Comparison of ENCODE assay signal across 27 cellular contexts in the genomic region with DNA sequence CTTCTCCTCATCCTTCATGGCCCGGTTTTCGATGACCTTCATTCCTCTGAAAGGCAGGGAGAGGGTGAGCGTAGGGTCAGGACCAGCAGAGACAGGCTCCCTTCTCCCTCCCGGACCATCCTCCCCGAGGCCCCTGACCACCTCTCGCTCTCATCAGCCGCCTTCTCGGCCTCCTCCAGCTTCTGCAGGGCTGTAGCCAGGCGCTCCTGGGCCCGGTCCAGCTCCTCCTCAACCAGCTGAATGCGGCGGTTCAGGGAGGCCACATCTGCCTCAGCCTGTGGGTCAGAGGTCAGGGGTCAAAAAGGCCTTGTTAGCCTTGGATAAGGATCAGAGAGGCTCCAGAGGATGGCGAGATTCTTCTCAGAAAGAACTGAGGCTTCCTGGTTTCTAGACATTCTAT. TPM values are rescaled to one million over a fixed set of nuclear protein-coding genes. Genes with fewer than 3 reads are reported as not detected.
DNase-seq lines count a peak whose midpoint lies in the region; ATAC-seq, FAIRE-seq and TF ChIP-seq lines count a peak whose summit lies in the region.
"Had no signal": no experiment of that assay in that cellular context is flagged by ENCODE, and none has a peak within 500 bp of the region (broad histone marks: within the 10 kb centered on the region; RNA-seq: fewer than 3 reads in every experiment).

No MANE protein-coding gene starts in this region.

- H3K27me3 Mint-ChIP-seq in astrocyte (ENCODE audit: low read depth, unreplicated experiment), result no peaks in the 10 kb centered on the region
- H3K27me3 Mint-ChIP-seq: activated T-cell treated with anti-CD3 and anti-CD28 coated beads, Interleukin-2, amount 50 U/mL, for 24 hours; stimulated activated naive CD8-positive, alpha-beta T cell treated with anti-CD3 and anti-CD28 coated beads, Interleukin-15, Interleukin-2, amounts not matched to agents 100 ng/mL and 50 ng/mL, for 24 hours had no signal

- TF ChIP-seq RAD21 in liver (IDR thresholded peaks at IDR 0.05), result no peak

- no peak for TF ChIP-seq POLR2A in sigmoid colon (IDR thresholded peaks at IDR 0.05)

- H3K4me1 ChIP-seq in astrocyte (ENCODE audit: insufficient read depth, low read length), result peaks cover 65% of the 10 kb centered on the region
- peaks cover 0 to 4% (median 2%) of the 10 kb centered on the region in 4 donors for H3K4me1 ChIP-seq in liver (ENCODE audit: control insufficient read depth in 4 of 4, insufficient read depth in 4 of 4, low read length in 3 of 4)
- H3K4me1 ChIP-seq in sigmoid colon, result peaks cover 0 to 66% (median 46%) of the 10 kb centered on the region in 4 donors

- TF ChIP-seq CTCF in AG04449 (IDR thresholded peaks at IDR 0.05; ENCODE audit: insufficient read depth, low read length, missing control alignments), result no peak
- no peak for TF ChIP-seq CTCF in astrocyte (IDR thresholded peaks at IDR 0.05; ENCODE audit: insufficient read depth, low read depth, low read length)
- no peak for TF ChIP-seq CTCF in liver (IDR thresholded peaks at IDR 0.05; ENCODE audit: low read depth, low read length, missing input control)
- no peak for TF ChIP-seq CTCF in sigmoid colon (IDR thresholded peaks at IDR 0.05)

- H3K9me3 Mint-ChIP-seq in astrocyte (ENCODE audit: unreplicated experiment), result no peaks in the 10 kb centered on the region
- H3K9me3 Mint-ChIP-seq: activated T-cell treated with anti-CD3 and anti-CD28 coated beads, Interleukin-2, amount 50 U/mL, for 24 hours; H9; naive thymus-derived CD4-positive, alpha-beta T cell; stimulated activated naive CD8-positive, alpha-beta T cell treated with anti-CD3 and anti-CD28 coated beads, Interleukin-15, Interleukin-2, amounts not matched to agents 100 ng/mL and 50 ng/mL, for 24 hours had no signal

- peak overlapping the region; percentile 100 for H3K4me2 ChIP-seq in astrocyte (ENCODE audit: low read length)
- H3K4me2 ChIP-seq: hepatocyte had no signal

- no peak for ATAC-seq in HG03095 (IDR thresholded peaks at IDR 0.05; ENCODE audit: unreplicated experiment)
- ATAC-seq: activated CD4-positive, CD25-positive, alpha-beta regulatory T cell treated with anti-CD3 and anti-CD28 coated beads, Interleukin-2, amount 50 U/mL, for 24 hours; naive thymus-derived CD4-positive, alpha-beta T cell had no signal

- intact Hi-C loops in sigmoid colon (cut with DNase I), result no loop called here

- POLR2A ChIA-PET in AG04449 (lab: Yijun Ruan, JAX), result interaction anchor here (2.1 to 15.8 kb wide), 3 partner anchors 9 to 43 kb away, joined by 5 to 325 read pairs (median 28); a partner anchor contains a TSS

- H3K4me3 Mint-ChIP-seq in astrocyte (ENCODE audit: unreplicated experiment), result peak overlapping the region; percentile 94
- H3K4me3 Mint-ChIP-seq: activated T-cell treated with anti-CD3 and anti-CD28 coated beads, Interleukin-2, amount 50 U/mL, for 24 hours; H9; naive thymus-derived CD4-positive, alpha-beta T cell; stimulated activated naive CD8-positive, alpha-beta T cell treated with anti-CD3 and anti-CD28 coated beads, Interleukin-15, Interleukin-2, amounts not matched to agents 100 ng/mL and 50 ng/mL, for 24 hours had no signal

- H4K20me1 ChIP-seq in astrocyte (ENCODE audit: insufficient read depth, low read length), result peaks cover 91% of the 10 kb centered on the region

- no peak for DNase-seq in AG04449 (ENCODE audit: low read depth, low spot score)
- DNase-seq in astrocyte (ENCODE audit: low read depth), result no peak
- DNase-seq in sigmoid colon, result no peak
- DNase-seq in NCI-H2227 treated with DMSO at 0.1 percent for 48 hours (lab: John Stamatoyannopoulos, UW), result no peak
- no peak for DNase-seq in SIG-M5 (lab: John Stamatoyannopoulos, UW)
- DNase-seq in NCI-H1436 treated with DMSO at 0.1 percent for 48 hours (lab: John Stamatoyannopoulos, UW), result no peak
- DNase-seq: activated naive CD4-positive, alpha-beta T cell treated with Interleukin-2 at 50 U/mL for 16 hours; activated T-cell treated with anti-CD3 and anti-CD28 coated beads, Interleukin-2, amount 50 U/mL, for 24 hours; EL; H9; Kasumi-1; naive thymus-derived CD4-positive, alpha-beta T cell; NCI-H1092 treated with DMSO at 0.1 percent for 48 hours; NCI-H510A treated with DMSO at 0.1 percent for 48 hours; stimulated activated CD4-positive, alpha-beta T cell treated with anti-CD3 and anti-CD28 coated beads, Interleukin-2, amount 100 ng/mL, for 48 hours; T1000 had no signal

- H3K9ac ChIP-seq in astrocyte (ENCODE audit: low read length) (peak overlapping the region; percentile 35), liver (ENCODE audit: low read depth in 1 of 2, low read length in 2 of 2) (no peak overlapping the region)
- H3K9ac ChIP-seq: parathyroid adenoma had no signal

- H3K9me3 ChIP-seq in astrocyte (ENCODE audit: insufficient read depth, low read depth, low read length), result no peaks in the 10 kb centered on the region
- H3K9me3 ChIP-seq in liver (ENCODE audit: control insufficient read depth in 4 of 4, low read length in 3 of 4), result no peaks in the 10 kb centered on the region
- no peaks in the 10 kb centered on the region for H3K9me3 ChIP-seq in sigmoid colon

- H2AFZ ChIP-seq in astrocyte (ENCODE audit: low read depth, low read length), result no peak overlapping the region
- H2AFZ ChIP-seq: hepatocyte, parathyroid adenoma had no signal

- TF ChIP-seq EP300 in sigmoid colon (IDR thresholded peaks at IDR 0.05), result no peak

- CTCF ChIA-PET in AG04449 (lab: Yijun Ruan, JAX), result interaction anchor here (1.3 to 5.3 kb wide), 3 partner anchors 12 to 26 kb away, joined by 4 to 35 read pairs (median 33); a partner anchor contains a TSS

- 77% methylated on average over 13 of the region's 13 CpGs for WGBS in liver
- 86 to 89% methylated on average over 13 of the region's 13 CpGs for WGBS in sigmoid colon, 2 donors

- H3K4me1 Mint-ChIP-seq in astrocyte (ENCODE audit: low read depth, unreplicated experiment), result peaks cover 63% of the 10 kb centered on the region

- peaks cover 67% of the 10 kb centered on the region for H3K79me2 ChIP-seq in astrocyte (ENCODE audit: insufficient read depth, low read length)
- H3K79me2 ChIP-seq: parathyroid adenoma had no signal

- no peaks in the 10 kb centered on the region for H3K27me3 ChIP-seq in astrocyte (ENCODE audit: insufficient read depth, low read length)
- H3K27me3 ChIP-seq in liver (ENCODE audit: control insufficient read depth in 4 of 4, insufficient read depth in 4 of 4, low read length in 3 of 4), result no peaks in the 10 kb centered on the region
- no peaks in the 10 kb centered on the region for H3K27me3 ChIP-seq in sigmoid colon
- H3K27me3 ChIP-seq: hepatocyte had no signal

- H3K27ac ChIP-seq in astrocyte (ENCODE audit: low read depth, low read length), result no peak overlapping the region
- no peak overlapping the region for H3K27ac ChIP-seq in liver (ENCODE audit: low read depth in 1 of 2, low read length in 2 of 2)
- H3K27ac ChIP-seq in sigmoid colon, result peak overlapping the region; percentile 95 to 100 (median 98)
- H3K27ac ChIP-seq: C4-2B, hepatocyte had no signal

- H3K36me3 ChIP-seq in astrocyte (ENCODE audit: insufficient read depth, low read length) (peaks cover 58% of the 10 kb centered on the region), liver (ENCODE audit: control insufficient read depth in 4 of 4, insufficient read depth in 3 of 4, low read depth in 1 of 4, low read length in 3 of 4) (peaks cover 0 to 2% (median 0%) of the 10 kb centered on the region in 4 donors), sigmoid colon (peaks cover 34 to 69% (median 57%) of the 10 kb centered on the region in 4 donors)

- H3K36me3 Mint-ChIP-seq in astrocyte (ENCODE audit: low read depth, unreplicated experiment), result peaks cover 40% of the 10 kb centered on the region

- no peak for FAIRE-seq in astrocyte (lab: Jason Lieb, UNC)
- FAIRE-seq: D721Med, urothelium cell line had no signal

- H3K4me3 ChIP-seq in AG04449 (ENCODE audit: low read depth, low read length), result peak overlapping the region; percentile 34
- H3K4me3 ChIP-seq in astrocyte (ENCODE audit: insufficient read depth, low read depth, low read length), result peak overlapping the region; percentile 9
- no peak overlapping the region for H3K4me3 ChIP-seq in liver (ENCODE audit: low read depth in 1 of 3, low read length in 3 of 3)
- peak overlapping the region; percentile 32 to 97 (median 91) for H3K4me3 ChIP-seq in sigmoid colon
- H3K4me3 ChIP-seq: hepatocyte, smooth muscle cell had no signal

- H3K27ac Mint-ChIP-seq in astrocyte (ENCODE audit: unreplicated experiment), result no peak overlapping the region
- H3K27ac Mint-ChIP-seq: activated T-cell treated with anti-CD3 and anti-CD28 coated beads, Interleukin-2, amount 50 U/mL, for 24 hours; naive thymus-derived CD4-positive, alpha-beta T cell; stimulated activated naive CD8-positive, alpha-beta T cell treated with anti-CD3 and anti-CD28 coated beads, Interleukin-15, Interleukin-2, amounts not matched to agents 100 ng/mL and 50 ng/mL, for 24 hours had no signal

TF ChIP-seq in liver, 16 proteins besides CTCF, POLR2A, EP300 and RAD21:
- no peak for TF ChIP-seq FOXA2 (IDR thresholded peaks at IDR 0.05)
- TF ChIP-seq NR2F2 (IDR thresholded peaks at IDR 0.05), result peak; percentile 71

RNA-seq across cellular contexts. Expression of a gene that starts 4.2 kb away (rescaled TPM):
- total RNA-seq in astrocyte (1,947 and 2,001 TPM in 2 replicates), liver (10 to 100 TPM in 1 of 2 donors, 1 to 10 TPM in 1; 4.3 to 23.7 TPM), sigmoid colon (1,000 to 10,000 TPM; 3,590 to 8,131 (median 6,107) TPM)
- polyA plus RNA-seq in liver (10 to 100 TPM in 1 of 2 donors, 1 to 10 TPM in 1; 4.2 to 31.4 TPM), sigmoid colon (100 to 1,000 TPM in 2 of 3 donors, 10 to 100 TPM in 1; 49.9 to 447 (median 334) TPM)

RNA-seq across cellular contexts. Expression of a gene that starts 11.8 kb away (rescaled TPM):
- total RNA-seq in astrocyte (not detected in 2 replicates), liver (under 1 TPM; 0.47 to 0.67 TPM), sigmoid colon (under 1 TPM in 2 of 4 donors, not detected in 2; 0.33 to 0.71 TPM)
- polyA plus RNA-seq in liver (1 to 10 TPM in 1 of 2 donors, under 1 TPM in 1; 0.93 to 2.2 TPM), sigmoid colon (1 to 10 TPM in 1 of 3 donors, not detected in 2; 1.7 TPM)
- total RNA-seq: cerebellum had no signal
- polyA plus RNA-seq: naive thymus-derived CD4-positive, alpha-beta T cell; smooth muscle cell had no signal

RNA-seq across cellular contexts. Expression of a gene that starts 20.5 kb away (rescaled TPM):
- 0.53 and 1.0 TPM in 2 replicates for total RNA-seq in astrocyte
- total RNA-seq in liver, result 1 to 10 TPM in 1 of 2 donors, under 1 TPM in 1; under 0.01 to 7.4 TPM
- polyA plus RNA-seq in liver, result under 1 TPM; 0.74 TPM
- total RNA-seq in sigmoid colon, result 1 to 10 TPM in 3 of 4 donors, under 1 TPM in 1; 0.99 to 3.3 (median 1.4) TPM
- polyA plus RNA-seq in sigmoid colon, result 1 to 10 TPM in 2 of 3 donors, under 1 TPM in 1; 0.60 to 9.0 (median 1.6) TPM

RNA-seq across cellular contexts. Expression of a gene that starts 27.4 kb away (rescaled TPM):
- 15.5 and 18.8 TPM in 2 replicates for total RNA-seq in astrocyte
- total RNA-seq in liver, result 1 to 10 TPM; 5.4 to 6.7 TPM
- polyA plus RNA-seq in liver, result 10 to 100 TPM; 14.2 to 20.2 TPM
- 100 to 1,000 TPM in 1 of 4 donors, 10 to 100 TPM in 3; 70.6 to 112 (median 83.1) TPM for total RNA-seq in sigmoid colon
- polyA plus RNA-seq in sigmoid colon, result 10 to 100 TPM; 21.3 to 28.8 (median 24.2) TPM

RNA-seq across cellular contexts. Expression of a gene that starts 27.7 kb away (rescaled TPM):
- 13,402 and 14,410 TPM in 2 replicates for total RNA-seq in astrocyte
- over 10,000 TPM in 1 of 2 donors, 1,000 to 10,000 TPM in 1; 5,304 to 67,037 TPM for total RNA-seq in liver
- polyA plus RNA-seq in liver, result 10 to 100 TPM in 1 of 2 donors, 1 to 10 TPM in 1; 5.3 to 50.9 TPM
- total RNA-seq in sigmoid colon, result over 10,000 TPM in 2 of 4 donors, 1,000 to 10,000 TPM in 2; 2,523 to 26,387 (median 8,883) TPM
- 100 to 1,000 TPM in 1 of 3 donors, not detected in 2; 480 TPM for polyA plus RNA-seq in sigmoid colon
- polyA plus RNA-seq: hepatocyte, smooth muscle cell had no signal

Comparison
In these comparisons a context has a peak if more than half of its experiments do, and no peak if none do; other contexts are left out.
1. H3K4me3 ChIP-seq: peak in AG04449 (single experiment), astrocyte (single experiment) and sigmoid colon (4 of 4); none in liver (0 of 3).
2. H3K27ac ChIP-seq: peak in sigmoid colon (4 of 4); none in astrocyte (single experiment) and liver (0 of 2).
3. RNA of a gene that starts 4.2 kb away (total RNA-seq): 3,590 to 8,131 TPM in sigmoid colon and 1,947 to 2,001 TPM in astrocyte; 4.3 to 23.7 TPM in liver; every median in the first group is over 10 times any median in the second.